ENCODE assay signal across 39 cellular contexts in genomic region chr7:106652092-106652491, GRCh38.
"Had no signal": no experiment of that assay in that cellular context is flagged by ENCODE, and none has a peak within 500 bp of the region (broad histone marks: within the 10 kb centered on the region; RNA-seq: fewer than 3 reads in every experiment).

No MANE protein-coding gene starts in this region.

- H3K4me1 Mint-ChIP-seq: central memory CD8-positive, alpha-beta T cell had no signal

- DNase-seq: activated effector memory CD4-positive, alpha-beta T cell treated with anti-CD3 and anti-CD28 coated beads, Interleukin-2, amount 50 U/mL, for 16 hours; activated effector memory CD4-positive, alpha-beta T cell treated with Interleukin-2 at 50 U/mL for 16 hours; activated gamma-delta T cell; activated gamma-delta T cell treated with Interleukin-2 at 50 U/mL for 16 hours; activated naive CD4-positive, alpha-beta T cell; activated naive CD4-positive, alpha-beta T cell treated with anti-CD3 and anti-CD28 coated beads for 36 hours; activated naive CD4-positive, alpha-beta T cell treated with anti-CD3 and anti-CD28 coated beads, Interleukin-2, amount 10 ng/mL, durations not matched to agents 7 days and 5 days; activated naive CD4-positive, alpha-beta T cell treated with anti-CD3 and anti-CD28 coated beads, Interleukin-2, amount 50 U/mL, for 16 hours; activated naive CD4-positive, alpha-beta T cell treated with Interleukin-2 at 50 U/mL for 16 hours; activated naive CD8-positive, alpha-beta T cell treated with anti-CD3 and anti-CD28 coated beads for 36 hours; activated naive CD8-positive, alpha-beta T cell treated with anti-CD3 and anti-CD28 coated beads, Interleukin-2, amount 10 ng/mL, durations not matched to agents 7 days and 5 days; activated naive CD8-positive, alpha-beta T cell treated with anti-CD3 and anti-CD28 coated beads, Interleukin-2, amount 50 U/mL, for 24 hours; activated T-cell treated with anti-CD3 and anti-CD28 coated beads, Interleukin-2, amount 50 U/mL, for 24 hours; activated T-cell treated with anti-CD3 and anti-CD28 coated beads, Interleukin-2, amount 50 U/mL, for 4 hours; activated T-cell treated with anti-CD3 and anti-CD28 coated beads, Interleukin-2, amount 50 U/mL, for 48 hours; activated T-cell treated with anti-CD3 and anti-CD28 coated beads, Interleukin-2, amount 50 U/mL, for 72 hours; adrenal gland; amniotic stem cell; amygdala; anterior cingulate cortex; aorta; body of pancreas; brain microvascular endothelial cell; caudate nucleus; central memory CD4-positive, alpha-beta T cell; cerebellar nuclear complex had no signal

- H3K36me3 ChIP-seq: adrenal gland, ascending aorta, brain microvascular endothelial cell, breast epithelium, cardiac muscle cell had no signal

- H3K4me3 Mint-ChIP-seq: activated naive CD4-positive, alpha-beta T cell treated with anti-CD3 and anti-CD28 coated beads for 36 hours; activated naive CD4-positive, alpha-beta T cell treated with anti-CD3 and anti-CD28 coated beads, Interleukin-2, amount 10 ng/mL, durations not matched to agents 7 days and 5 days; activated naive CD4-positive, alpha-beta T cell treated with anti-CD3 and anti-CD28 coated beads, Interleukin-2, amount 50 U/mL, for 24 hours; activated naive CD8-positive, alpha-beta T cell; activated naive CD8-positive, alpha-beta T cell treated with anti-CD3 and anti-CD28 coated beads for 36 hours; activated naive CD8-positive, alpha-beta T cell treated with anti-CD3 and anti-CD28 coated beads, Interleukin-2, amount 10 ng/mL, durations not matched to agents 7 days and 5 days; activated naive CD8-positive, alpha-beta T cell treated with anti-CD3 and anti-CD28 coated beads, Interleukin-2, amount 50 U/mL, for 24 hours; activated T-cell treated with anti-CD3 and anti-CD28 coated beads, Interleukin-2, amount 50 U/mL, for 24 hours; activated T-cell treated with anti-CD3 and anti-CD28 coated beads, Interleukin-2, amount 50 U/mL, for 4 hours; activated T-cell treated with anti-CD3 and anti-CD28 coated beads, Interleukin-2, amount 50 U/mL, for 72 hours; activated T-helper 1 cell treated with anti-CD3 and anti-CD28 coated beads, Interleukin-12 subunit alpha, Interleukin-12 subunit beta, Interleukin-2, Interleukin-4 antibody, amounts not matched to agents 30 ng/mL and 10 ng/mL and 1 ng/mL, durations not matched to agents 14 hours and 24 hours and 36 hours; activated T-helper 17 cell treated with anti-CD3 and anti-CD28 coated beads, Interleukin-2, amount 50 U/mL, for 72 hours; brain; central memory CD8-positive, alpha-beta T cell had no signal

- H3K27ac ChIP-seq: adrenal gland, ascending aorta, body of pancreas, brain microvascular endothelial cell, breast epithelium, cardiac muscle cell had no signal

- H3K36me3 Mint-ChIP-seq: activated naive CD4-positive, alpha-beta T cell treated with anti-CD3 and anti-CD28 coated beads, Interleukin-2, amount 10 ng/mL, durations not matched to agents 7 days and 5 days; activated naive CD4-positive, alpha-beta T cell treated with anti-CD3 and anti-CD28 coated beads, Interleukin-2, amount 50 U/mL, for 24 hours; activated naive CD4-positive, alpha-beta T cell treated with anti-CD3 and anti-CD28 coated beads, Interleukin-2, amount 50 U/mL, for 72 hours; activated naive CD8-positive, alpha-beta T cell treated with anti-CD3 and anti-CD28 coated beads for 36 hours; activated naive CD8-positive, alpha-beta T cell treated with anti-CD3 and anti-CD28 coated beads, Interleukin-2, amount 10 ng/mL, durations not matched to agents 7 days and 5 days; brain had no signal

- H3K9me3 Mint-ChIP-seq: activated naive CD4-positive, alpha-beta T cell treated with anti-CD3 and anti-CD28 coated beads for 36 hours; activated naive CD4-positive, alpha-beta T cell treated with anti-CD3 and anti-CD28 coated beads, Interleukin-2, amount 10 ng/mL, durations not matched to agents 7 days and 5 days; activated naive CD4-positive, alpha-beta T cell treated with anti-CD3 and anti-CD28 coated beads, Interleukin-2, amount 50 U/mL, for 24 hours; activated naive CD4-positive, alpha-beta T cell treated with anti-CD3 and anti-CD28 coated beads, Interleukin-2, amount 50 U/mL, for 72 hours; activated naive CD8-positive, alpha-beta T cell treated with anti-CD3 and anti-CD28 coated beads for 36 hours; activated naive CD8-positive, alpha-beta T cell treated with anti-CD3 and anti-CD28 coated beads, Interleukin-2, amount 50 U/mL, for 24 hours; activated T-cell treated with anti-CD3 and anti-CD28 coated beads, Interleukin-2, amount 50 U/mL, for 24 hours; activated T-cell treated with anti-CD3 and anti-CD28 coated beads, Interleukin-2, amount 50 U/mL, for 4 hours; activated T-cell treated with anti-CD3 and anti-CD28 coated beads, Interleukin-2, amount 50 U/mL, for 72 hours; activated T-helper 1 cell treated with anti-CD3 and anti-CD28 coated beads, Interleukin-12 subunit alpha, Interleukin-12 subunit beta, Interleukin-2, Interleukin-4 antibody, amounts not matched to agents 30 ng/mL and 10 ng/mL and 1 ng/mL, durations not matched to agents 14 hours and 24 hours and 36 hours; activated T-helper 17 cell treated with anti-CD3 and anti-CD28 coated beads, Interleukin-2, amount 50 U/mL, for 72 hours; activated T-helper 2 cell treated with anti-CD3 and anti-CD28 coated beads, Interferon-gamma antibody, Interleukin-2, Interleukin-4, amounts not matched to agents 10 μg/mL and 5 μg/mL and 100 μg/mL, durations not matched to agents 14 hours and 24 hours and 36 hours; brain; central memory CD8-positive, alpha-beta T cell had no signal

- H3K27me3 Mint-ChIP-seq: activated naive CD8-positive, alpha-beta T cell treated with anti-CD3 and anti-CD28 coated beads for 36 hours; activated T-helper 17 cell treated with anti-CD3 and anti-CD28 coated beads, Interleukin-2, amount 50 U/mL, for 72 hours had no signal

- H3K4me1 ChIP-seq: ascending aorta, body of pancreas, breast epithelium had no signal

- H3K4me3 ChIP-seq: adrenal gland, ascending aorta, body of pancreas, breast epithelium, cardiac muscle cell had no signal

- H3K9me3 ChIP-seq: adrenal gland, ascending aorta, body of pancreas, breast epithelium had no signal

- H3K27me3 ChIP-seq: adrenal gland, ascending aorta, body of pancreas, brain microvascular endothelial cell, breast epithelium, cardiac muscle cell had no signal

- ATAC-seq: activated naive CD4-positive, alpha-beta T cell treated with anti-CD3 and anti-CD28 coated beads, Interleukin-2, amount 50 U/mL, for 72 hours; activated naive CD8-positive, alpha-beta T cell treated with anti-CD3 and anti-CD28 coated beads, Interleukin-2, amount 50 U/mL, for 24 hours; activated T-cell treated with anti-CD3 and anti-CD28 coated beads, Interleukin-2, amount 50 U/mL, for 4 hours; activated T-cell treated with anti-CD3 and anti-CD28 coated beads, Interleukin-2, amount 50 U/mL, for 72 hours; activated T-helper 17 cell treated with anti-CD3 and anti-CD28 coated beads, Interleukin-2, amount 50 U/mL, for 72 hours; body of pancreas had no signal

- FAIRE-seq: astrocyte, bronchial epithelial cell had no signal

- H3K27ac Mint-ChIP-seq: activated naive CD4-positive, alpha-beta T cell treated with anti-CD3 and anti-CD28 coated beads for 36 hours; activated naive CD4-positive, alpha-beta T cell treated with anti-CD3 and anti-CD28 coated beads, Interleukin-2, amount 10 ng/mL, durations not matched to agents 7 days and 5 days; activated naive CD4-positive, alpha-beta T cell treated with anti-CD3 and anti-CD28 coated beads, Interleukin-2, amount 50 U/mL, for 24 hours; activated naive CD4-positive, alpha-beta T cell treated with anti-CD3 and anti-CD28 coated beads, Interleukin-2, amount 50 U/mL, for 72 hours; activated naive CD8-positive, alpha-beta T cell; activated naive CD8-positive, alpha-beta T cell treated with anti-CD3 and anti-CD28 coated beads for 36 hours; activated naive CD8-positive, alpha-beta T cell treated with anti-CD3 and anti-CD28 coated beads, Interleukin-2, amount 10 ng/mL, durations not matched to agents 7 days and 5 days; activated naive CD8-positive, alpha-beta T cell treated with anti-CD3 and anti-CD28 coated beads, Interleukin-2, amount 50 U/mL, for 24 hours; activated T-cell treated with anti-CD3 and anti-CD28 coated beads, Interleukin-2, amount 50 U/mL, for 24 hours; activated T-cell treated with anti-CD3 and anti-CD28 coated beads, Interleukin-2, amount 50 U/mL, for 72 hours; activated T-helper 1 cell treated with anti-CD3 and anti-CD28 coated beads, Interleukin-12 subunit alpha, Interleukin-12 subunit beta, Interleukin-2, Interleukin-4 antibody, amounts not matched to agents 30 ng/mL and 10 ng/mL and 1 ng/mL, durations not matched to agents 14 hours and 24 hours and 36 hours; activated T-helper 17 cell treated with anti-CD3 and anti-CD28 coated beads, Interleukin-2, amount 50 U/mL, for 72 hours; activated T-helper 2 cell treated with anti-CD3 and anti-CD28 coated beads, Interferon-gamma antibody, Interleukin-2, Interleukin-4, amounts not matched to agents 10 μg/mL and 5 μg/mL and 100 μg/mL, durations not matched to agents 14 hours and 24 hours and 36 hours; brain had no signal
